8 cellular contexts compared by ENCODE assay signal in genomic region chr6:35259194-35259945, GRCh38. TPM values are rescaled to one million over a fixed set of nuclear protein-coding genes. Genes with fewer than 3 reads are reported as not detected.
DNase-seq lines count a peak whose midpoint lies in the region; ATAC-seq and TF ChIP-seq lines count a peak whose summit lies in the region.

ZNF76 (plus strand) TSS chr6:35259735; CDS start chr6:35281152, 21,417 bp downstream.

- H3K27me3 ChIP-seq in gastroesophageal sphincter, result no peaks in the 10 kb centered on the region

- peak within 1 kb of the TSS; percentile 96 for H3K4me3 Mint-ChIP-seq in activated naive CD4-positive, alpha-beta T cell treated with anti-CD3 and anti-CD28 coated beads for 36 hours

- peaks cover 0 to 84% (median 5%) of the 10 kb centered on the region in 3 donors for H3K4me1 ChIP-seq in gastroesophageal sphincter

- peak within 1 kb of the TSS; percentile 86 for H3K27ac Mint-ChIP-seq in activated naive CD4-positive, alpha-beta T cell treated with anti-CD3 and anti-CD28 coated beads for 36 hours

- H3K9me3 Mint-ChIP-seq in activated naive CD4-positive, alpha-beta T cell treated with anti-CD3 and anti-CD28 coated beads for 36 hours, result no peaks in the 10 kb centered on the region

- ATAC-seq in gastroesophageal sphincter, result peak; percentile 96

- TF ChIP-seq CTCF in gastroesophageal sphincter (IDR thresholded peaks at IDR 0.05), result peak in 2 of 4 experiments; percentile 52 to 71

- H3K27ac ChIP-seq in gastroesophageal sphincter, result peak within 1 kb of the TSS; percentile 93 to 100 (median 98)

- no peaks in the 10 kb centered on the region for H3K36me3 Mint-ChIP-seq in activated naive CD4-positive, alpha-beta T cell treated with anti-CD3 and anti-CD28 coated beads for 36 hours (ENCODE audit: low read depth)

- H3K4me3 ChIP-seq in gastroesophageal sphincter, result peak within 1 kb of the TSS; percentile 86 to 88

- peak; percentile 56 to 75 for TF ChIP-seq POLR2A in gastroesophageal sphincter (IDR thresholded peaks at IDR 0.05)

- intact Hi-C loops in activated naive CD4-positive, alpha-beta T cell treated with anti-CD3 and anti-CD28 coated beads for 36 hours (cut with micrococcal nuclease), result loop anchor here (2.0 to 5.0 kb wide), 2 partner anchors 43 to 112 kb away; no protein-coding TSS in a partner anchor

- peaks cover 45% of the 10 kb centered on the region for H3K4me1 Mint-ChIP-seq in activated naive CD4-positive, alpha-beta T cell treated with anti-CD3 and anti-CD28 coated beads for 36 hours (ENCODE audit: low read depth)

- peak; percentile 18 for TF ChIP-seq EP300 in gastroesophageal sphincter (IDR thresholded peaks at IDR 0.05)

- 0% methylated on average over 3 to 5 of the region's 82 CpGs for WGBS in gastroesophageal sphincter (ENCODE audit: low coverage in 1 of 2), 2 donors

- no peaks in the 10 kb centered on the region for H3K36me3 ChIP-seq in gastroesophageal sphincter

- no peaks in the 10 kb centered on the region for H3K9me3 ChIP-seq in gastroesophageal sphincter

- CTCF ChIA-PET in HEK293T (lab: Yijun Ruan, JAX), result interaction anchor here (0.7 to 1.6 kb wide), 7 partner anchors 11 to 412 kb away, joined by 3 to 7 read pairs (median 4); no protein-coding TSS in a partner anchor
- CTCF ChIA-PET in activated naive CD4-positive, alpha-beta T cell treated with anti-CD3 and anti-CD28 coated beads for 36 hours (lab: Charles Lee), result interaction anchor here (1.0 to 5.7 kb wide), 3 partner anchors 11 to 68 kb away, joined by 3 to 39 read pairs (median 8); no protein-coding TSS in a partner anchor

- DNase-seq in GF-D8 (lab: John Stamatoyannopoulos, UW), result peak; percentile 82
- peak; percentile 99 for DNase-seq in HEK293T (ENCODE audit: extremely low spot score)
- DNase-seq in NAMALWA (ENCODE audit: low spot score), result peak; percentile 93
- DNase-seq in SK-N-DZ (ENCODE audit: low spot score), result peak; percentile 97
- DNase-seq in activated naive CD4-positive, alpha-beta T cell treated with anti-CD3 and anti-CD28 coated beads for 36 hours, result peak; percentile 89
- DNase-seq in non-pigmented ciliary epithelial cell (ENCODE audit: low read depth), result peak; percentile 66
- DNase-seq in superior temporal gyrus (ENCODE audit: extremely low spot score), result peak; percentile 97

- no peaks in the 10 kb centered on the region for H3K27me3 Mint-ChIP-seq in activated naive CD4-positive, alpha-beta T cell treated with anti-CD3 and anti-CD28 coated beads for 36 hours (ENCODE audit: low read depth)

- POLR2A ChIA-PET in HEK293T (lab: Yijun Ruan, JAX), result interaction anchor here (0.7 to 1.9 kb wide), 21 partner anchors 8 to 371 kb away, joined by 3 to 10 read pairs (median 4); partner anchors contain the start of genes ANKS1A and SCUBE3

TF ChIP-seq in HEK293T, 16 proteins besides CTCF, POLR2A, EP300 and RAD21:
- no peak for TF ChIP-seq FOXK2 (IDR thresholded peaks at IDR 0.05)
- no peak for TF ChIP-seq FOXA1 (IDR thresholded peaks at IDR 0.05)
- no peak for TF ChIP-seq SP1 (IDR thresholded peaks at IDR 0.05)
- TF ChIP-seq SUZ12 (IDR thresholded peaks at IDR 0.05), result no peak
- TF ChIP-seq LEF1 (IDR thresholded peaks at IDR 0.05; ENCODE audit: borderline replicate concordance), result peak; percentile 97
- TF ChIP-seq HDGF (IDR thresholded peaks at IDR 0.05; ENCODE audit: borderline replicate concordance), result no peak
- TF ChIP-seq NFRKB (IDR thresholded peaks at IDR 0.05), result peak; percentile 39; the same call in 1 of the 2 replicates
- peak; percentile 96 for TF ChIP-seq TARDBP (IDR thresholded peaks at IDR 0.05)
- no peak for TF ChIP-seq PKNOX1 (IDR thresholded peaks at IDR 0.05)
- peak; percentile 32 for TF ChIP-seq L3MBTL2 (conservative IDR thresholded peaks at IDR 0.05)
- no peak for TF ChIP-seq FOXM1 (IDR thresholded peaks at IDR 0.05; ENCODE audit: borderline replicate concordance)
- no peak for TF ChIP-seq BHLHE40 (IDR thresholded peaks at IDR 0.05; ENCODE audit: borderline replicate concordance)
- 0 out of 2 replicates have a peak, but pooled peaks have one; percentile 15 for TF ChIP-seq ELF4 (IDR thresholded peaks at IDR 0.05)
- TF ChIP-seq ZNF384 (IDR thresholded peaks at IDR 0.05), result no peak
- TF ChIP-seq ARNT (IDR thresholded peaks at IDR 0.05), result peak; percentile 61
- no peak; the same call in 1 of the 2 replicates for TF ChIP-seq CTBP1 (IDR thresholded peaks at IDR 0.05; ENCODE audit: borderline replicate concordance)

RNA-seq across cellular contexts. Expression of gene ZNF76, which starts in this region (rescaled TPM):
- 15.5 and 18.4 TPM in 2 replicates for polyA plus RNA-seq in SK-N-DZ (2014; cell fraction: cytosol; rRNA removed)
- 60.8 and 107 TPM in 2 replicates for polyA plus RNA-seq in SK-N-DZ (2014; cell fraction: nucleus; rRNA removed)
- 10 to 100 TPM; 32.4 to 38.2 TPM for total RNA-seq in activated naive CD4-positive, alpha-beta T cell treated with anti-CD3 and anti-CD28 coated beads for 36 hours
- 10 to 100 TPM; 21.3 to 46.9 (median 40.1) TPM for total RNA-seq in gastroesophageal sphincter

Comparison
In these comparisons a context has a peak if more than half of its experiments do, and no peak if none do; other contexts are left out.
1. Peak in every context shown above with its lines: DNase-seq, ATAC-seq, H3K4me3 ChIP-seq and H3K27ac ChIP-seq.